ENCODE assay signal across 11 cellular contexts in genomic region chr17:14310584-14310983, GRCh38. TPM values are rescaled to one million over a fixed set of nuclear protein-coding genes. Genes with fewer than 3 reads are reported as not detected.
DNase-seq lines count a peak whose midpoint lies in the region; ATAC-seq and TF ChIP-seq lines count a peak whose summit lies in the region.
"Had no signal": no experiment of that assay in that cellular context is flagged by ENCODE, and none has a peak within 500 bp of the region (broad histone marks: within the 10 kb centered on the region; RNA-seq: fewer than 3 reads in every experiment).

No MANE protein-coding gene starts in this region.

- H3K4me1 ChIP-seq in adrenal gland (replicated peaks in 1 of 2) (peaks cover 4 to 15% of the 10 kb centered on the region in 2 donors), gastrocnemius medialis (peaks cover 9 to 15% of the 10 kb centered on the region in 2 donors)

- no peak for DNase-seq in stimulated activated naive CD8-positive, alpha-beta T cell treated with anti-CD3 and anti-CD28 coated beads, Interleukin-15, Interleukin-2, amounts not matched to agents 100 U/mL and 50 U/mL, for 24 hours
- DNase-seq in adrenal gland (peak in 6 of 7 donors; percentile 35 to 69 (median 42)), memory B cell (ENCODE audit: low spot score in 2 of 2) (no peak), NCI-H1436 treated with DMSO at 0.1 percent for 48 hours (lab: John Stamatoyannopoulos, UW) (no peak), NCI-H2029 treated with DMSO at 0.1 percent for 48 hours (lab: John Stamatoyannopoulos, UW) (no peak), glomerular visceral epithelial cell (ENCODE audit: extremely low spot score) (no peak), gastrocnemius medialis (no peak)
- DNase-seq: posterior cingulate gyrus had no signal

- no peaks in the 10 kb centered on the region for H3K36me3 ChIP-seq in adrenal gland (replicated peaks in 1 of 2)
- H3K36me3 ChIP-seq in gastrocnemius medialis: no peaks in the 10 kb centered on the region
- H3K36me3 ChIP-seq: thoracic aorta had no signal

- in situ Hi-C loops in gastrocnemius medialis (cut with MboI; ENCODE audit: low sequenced_read_pairs in 4 of 4): loop anchor here in 2 of 4 donors (10.0 to 25.0 kb wide), 3 partner anchors 716 to 973 kb away; no protein-coding TSS in a partner anchor

- H3K27ac ChIP-seq in adrenal gland (peak overlapping the region in 2 of 5 donors; percentile 23 to 51), gastrocnemius medialis (no peak overlapping the region)
- H3K27ac ChIP-seq: epithelial cell of prostate, thoracic aorta had no signal

- peak overlapping the region; percentile 25 for H3K4me3 Mint-ChIP-seq in stimulated activated naive CD8-positive, alpha-beta T cell treated with anti-CD3 and anti-CD28 coated beads, Interleukin-15, Interleukin-2, amounts not matched to agents 100 ng/mL and 50 ng/mL, for 24 hours
- peak overlapping the region; percentile 50 for H3K4me3 Mint-ChIP-seq in memory B cell

- H3K4me3 ChIP-seq in adrenal gland: no peak overlapping the region
- H3K4me3 ChIP-seq in gastrocnemius medialis: no peak overlapping the region

- peaks cover 26% of the 10 kb centered on the region for H3K36me3 Mint-ChIP-seq in stimulated activated naive CD8-positive, alpha-beta T cell treated with anti-CD3 and anti-CD28 coated beads, Interleukin-15, Interleukin-2, amounts not matched to agents 100 ng/mL and 50 ng/mL, for 24 hours (ENCODE audit: low read depth)
- H3K36me3 Mint-ChIP-seq in memory B cell: no peaks in the 10 kb centered on the region

- peaks cover 66% of the 10 kb centered on the region for H3K4me1 Mint-ChIP-seq in stimulated activated naive CD8-positive, alpha-beta T cell treated with anti-CD3 and anti-CD28 coated beads, Interleukin-15, Interleukin-2, amounts not matched to agents 100 ng/mL and 50 ng/mL, for 24 hours (ENCODE audit: low read depth)
- H3K4me1 Mint-ChIP-seq in memory B cell: no peaks in the 10 kb centered on the region

- WGBS in adrenal gland, 4 donors: 33 to 42% (median 37%) methylated on average over 7 of the region's 7 CpGs

- H3K9me3 Mint-ChIP-seq in stimulated activated naive CD8-positive, alpha-beta T cell treated with anti-CD3 and anti-CD28 coated beads, Interleukin-15, Interleukin-2, amounts not matched to agents 100 ng/mL and 50 ng/mL, for 24 hours: no peaks in the 10 kb centered on the region
- peaks cover 2% of the 10 kb centered on the region for H3K9me3 Mint-ChIP-seq in memory B cell

- TF ChIP-seq POLR2A in adrenal gland (IDR thresholded peaks at IDR 0.05) (no peak), gastrocnemius medialis (IDR thresholded peaks at IDR 0.05) (no peak)

- intact Hi-C loops in adrenal gland (cut with DNase I): no loop called here
- intact Hi-C loops in gastrocnemius medialis (cut with DNase I; ENCODE audit: low total_unique reads): no loop called here

- H3K27me3 ChIP-seq in adrenal gland (no peaks in the 10 kb centered on the region), gastrocnemius medialis (peaks cover 12 to 42% (median 40%) of the 10 kb centered on the region in 3 donors)

- ATAC-seq in stimulated activated naive CD8-positive, alpha-beta T cell treated with anti-CD3 and anti-CD28 coated beads, Interleukin-15, Interleukin-2, amounts not matched to agents 100 U/mL and 50 U/mL, for 24 hours: no peak
- ATAC-seq in memory B cell (ENCODE audit: low read depth): no peak
- ATAC-seq in gastrocnemius medialis: no peak

- no peaks in the 10 kb centered on the region for H3K27me3 Mint-ChIP-seq in stimulated activated naive CD8-positive, alpha-beta T cell treated with anti-CD3 and anti-CD28 coated beads, Interleukin-15, Interleukin-2, amounts not matched to agents 100 ng/mL and 50 ng/mL, for 24 hours
- H3K27me3 Mint-ChIP-seq in memory B cell: peaks cover 18% of the 10 kb centered on the region

- no peak overlapping the region for H3K27ac Mint-ChIP-seq in stimulated activated naive CD8-positive, alpha-beta T cell treated with anti-CD3 and anti-CD28 coated beads, Interleukin-15, Interleukin-2, amounts not matched to agents 100 ng/mL and 50 ng/mL, for 24 hours
- H3K27ac Mint-ChIP-seq in memory B cell: no peak overlapping the region

- H3K9me3 ChIP-seq in adrenal gland (replicated peaks in 1 of 3) (no peaks in the 10 kb centered on the region), gastrocnemius medialis (no peaks in the 10 kb centered on the region)
- H3K9me3 ChIP-seq: thoracic aorta had no signal

- TF ChIP-seq CTCF in adrenal gland (IDR thresholded peaks at IDR 0.05) (no peak), gastrocnemius medialis (IDR thresholded peaks at IDR 0.05 in 4 of 5, conservative IDR thresholded peaks at IDR 0.05 in 1 of 5) (no peak)

RNA-seq across cellular contexts. Expression of gene HS3ST3B1, which starts 9.7 kb away (rescaled TPM):
- total RNA-seq in adrenal gland (1 to 10 TPM; 2.5 to 8.5 (median 4.1) TPM), gastrocnemius medialis (1 to 10 TPM in 2 of 4 donors, under 1 TPM in 2; 0.10 to 4.0 (median 0.82) TPM)
- polyA plus RNA-seq in adrenal gland: under 1 TPM; 0.47 to 0.64 (median 0.56) TPM

Comparison
In these comparisons a context has a peak if more than half of its experiments do, and no peak if none do; other contexts are left out.
1. DNase-seq: peak in adrenal gland (6 of 7); none in stimulated activated naive CD8-positive, alpha-beta T cell treated with anti-CD3 and anti-CD28 coated beads, Interleukin-15, Interleukin-2, amounts not matched to agents 100 U/mL and 50 U/mL, for 24 hours (single experiment), memory B cell (0 of 2), NCI-H1436 treated with DMSO at 0.1 percent for 48 hours (single experiment), NCI-H2029 treated with DMSO at 0.1 percent for 48 hours (single experiment), glomerular visceral epithelial cell (single experiment) and gastrocnemius medialis (0 of 2).